In the genomic region with DNA sequence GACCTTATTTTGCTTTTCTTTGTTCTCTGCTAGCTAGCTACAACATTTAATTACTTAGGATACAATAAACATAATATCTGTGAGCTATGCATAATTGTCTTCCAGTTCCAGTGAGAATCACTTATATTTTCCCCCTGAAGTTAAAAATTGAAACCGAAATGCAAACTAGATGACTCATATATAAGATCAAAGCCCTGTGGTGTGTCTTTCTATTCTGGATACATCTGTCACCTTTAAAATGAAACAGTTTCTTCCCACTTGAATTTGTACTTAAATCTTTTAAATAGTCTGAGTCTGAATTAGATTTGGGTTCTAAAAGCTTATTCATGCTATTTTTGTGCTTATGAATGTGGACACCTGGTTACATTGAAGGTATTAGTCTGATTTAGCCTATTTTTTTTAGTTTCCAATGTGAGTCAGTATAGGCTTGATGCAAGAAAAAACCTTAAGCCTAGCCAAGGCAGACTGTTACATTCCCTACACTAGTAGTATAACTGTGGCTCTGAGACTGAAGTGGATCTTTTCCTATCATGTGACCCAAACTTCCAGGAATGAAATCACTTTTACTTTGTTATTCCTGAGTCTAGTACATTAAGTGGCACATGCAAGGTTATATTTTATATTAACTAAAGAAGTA, we compare ENCODE assay signal across 1 cellular context.
TF ChIP-seq lines count a peak whose summit lies in the region.

No MANE protein-coding gene starts in this region.

TF ChIP-seq in GM23338, 12 proteins besides CTCF, POLR2A, EP300 and RAD21 (continued from another document):
- TF ChIP-seq, protein P1, sequence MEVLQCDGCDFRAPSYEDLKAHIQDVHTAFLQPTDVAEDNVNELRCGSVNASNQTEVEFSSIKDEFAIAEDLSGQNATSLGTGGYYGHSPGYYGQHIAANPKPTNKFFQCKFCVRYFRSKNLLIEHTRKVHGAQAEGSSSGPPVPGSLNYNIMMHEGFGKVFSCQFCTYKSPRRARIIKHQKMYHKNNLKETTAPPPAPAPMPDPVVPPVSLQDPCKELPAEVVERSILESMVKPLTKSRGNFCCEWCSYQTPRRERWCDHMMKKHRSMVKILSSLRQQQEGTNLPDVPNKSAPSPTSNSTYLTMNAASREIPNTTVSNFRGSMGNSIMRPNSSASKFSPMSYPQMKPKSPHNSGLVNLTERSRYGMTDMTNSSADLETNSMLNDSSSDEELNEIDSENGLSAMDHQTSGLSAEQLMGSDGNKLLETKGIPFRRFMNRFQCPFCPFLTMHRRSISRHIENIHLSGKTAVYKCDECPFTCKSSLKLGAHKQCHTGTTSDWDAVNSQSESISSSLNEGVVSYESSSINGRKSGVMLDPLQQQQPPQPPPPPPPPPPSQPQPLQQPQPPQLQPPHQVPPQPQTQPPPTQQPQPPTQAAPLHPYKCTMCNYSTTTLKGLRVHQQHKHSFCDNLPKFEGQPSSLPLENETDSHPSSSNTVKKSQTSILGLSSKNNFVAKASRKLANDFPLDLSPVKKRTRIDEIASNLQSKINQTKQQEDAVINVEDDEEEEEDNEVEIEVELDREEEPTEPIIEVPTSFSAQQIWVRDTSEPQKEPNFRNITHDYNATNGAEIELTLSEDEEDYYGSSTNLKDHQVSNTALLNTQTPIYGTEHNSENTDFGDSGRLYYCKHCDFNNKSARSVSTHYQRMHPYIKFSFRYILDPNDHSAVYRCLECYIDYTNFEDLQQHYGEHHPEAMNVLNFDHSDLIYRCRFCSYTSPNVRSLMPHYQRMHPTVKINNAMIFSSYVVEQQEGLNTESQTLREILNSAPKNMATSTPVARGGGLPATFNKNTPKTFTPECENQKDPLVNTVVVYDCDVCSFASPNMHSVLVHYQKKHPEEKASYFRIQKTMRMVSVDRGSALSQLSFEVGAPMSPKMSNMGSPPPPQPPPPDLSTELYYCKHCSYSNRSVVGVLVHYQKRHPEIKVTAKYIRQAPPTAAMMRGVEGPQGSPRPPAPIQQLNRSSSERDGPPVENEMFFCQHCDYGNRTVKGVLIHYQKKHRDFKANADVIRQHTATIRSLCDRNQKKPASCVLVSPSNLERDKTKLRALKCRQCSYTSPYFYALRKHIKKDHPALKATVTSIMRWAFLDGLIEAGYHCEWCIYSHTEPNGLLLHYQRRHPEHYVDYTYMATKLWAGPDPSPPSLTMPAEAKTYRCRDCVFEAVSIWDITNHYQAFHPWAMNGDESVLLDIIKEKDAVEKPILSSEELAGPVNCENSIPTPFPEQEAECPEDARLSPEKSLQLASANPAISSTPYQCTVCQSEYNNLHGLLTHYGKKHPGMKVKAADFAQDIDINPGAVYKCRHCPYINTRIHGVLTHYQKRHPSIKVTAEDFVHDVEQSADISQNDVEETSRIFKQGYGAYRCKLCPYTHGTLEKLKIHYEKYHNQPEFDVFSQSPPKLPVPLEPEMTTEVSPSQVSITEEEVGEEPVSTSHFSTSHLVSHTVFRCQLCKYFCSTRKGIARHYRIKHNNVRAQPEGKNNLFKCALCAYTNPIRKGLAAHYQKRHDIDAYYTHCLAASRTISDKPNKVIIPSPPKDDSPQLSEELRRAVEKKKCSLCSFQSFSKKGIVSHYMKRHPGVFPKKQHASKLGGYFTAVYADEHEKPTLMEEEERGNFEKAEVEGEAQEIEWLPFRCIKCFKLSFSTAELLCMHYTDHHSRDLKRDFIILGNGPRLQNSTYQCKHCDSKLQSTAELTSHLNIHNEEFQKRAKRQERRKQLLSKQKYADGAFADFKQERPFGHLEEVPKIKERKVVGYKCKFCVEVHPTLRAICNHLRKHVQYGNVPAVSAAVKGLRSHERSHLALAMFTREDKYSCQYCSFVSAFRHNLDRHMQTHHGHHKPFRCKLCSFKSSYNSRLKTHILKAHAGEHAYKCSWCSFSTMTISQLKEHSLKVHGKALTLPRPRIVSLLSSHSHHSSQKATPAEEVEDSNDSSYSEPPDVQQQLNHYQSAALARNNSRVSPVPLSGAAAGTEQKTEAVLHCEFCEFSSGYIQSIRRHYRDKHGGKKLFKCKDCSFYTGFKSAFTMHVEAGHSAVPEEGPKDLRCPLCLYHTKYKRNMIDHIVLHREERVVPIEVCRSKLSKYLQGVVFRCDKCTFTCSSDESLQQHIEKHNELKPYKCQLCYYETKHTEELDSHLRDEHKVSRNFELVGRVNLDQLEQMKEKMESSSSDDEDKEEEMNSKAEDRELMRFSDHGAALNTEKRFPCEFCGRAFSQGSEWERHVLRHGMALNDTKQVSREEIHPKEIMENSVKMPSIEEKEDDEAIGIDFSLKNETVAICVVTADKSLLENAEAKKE (CRISPR knock-in tag; IDR thresholded peaks at IDR 0.05): no peak
